9 cellular contexts compared by ENCODE assay signal in the genomic region with DNA sequence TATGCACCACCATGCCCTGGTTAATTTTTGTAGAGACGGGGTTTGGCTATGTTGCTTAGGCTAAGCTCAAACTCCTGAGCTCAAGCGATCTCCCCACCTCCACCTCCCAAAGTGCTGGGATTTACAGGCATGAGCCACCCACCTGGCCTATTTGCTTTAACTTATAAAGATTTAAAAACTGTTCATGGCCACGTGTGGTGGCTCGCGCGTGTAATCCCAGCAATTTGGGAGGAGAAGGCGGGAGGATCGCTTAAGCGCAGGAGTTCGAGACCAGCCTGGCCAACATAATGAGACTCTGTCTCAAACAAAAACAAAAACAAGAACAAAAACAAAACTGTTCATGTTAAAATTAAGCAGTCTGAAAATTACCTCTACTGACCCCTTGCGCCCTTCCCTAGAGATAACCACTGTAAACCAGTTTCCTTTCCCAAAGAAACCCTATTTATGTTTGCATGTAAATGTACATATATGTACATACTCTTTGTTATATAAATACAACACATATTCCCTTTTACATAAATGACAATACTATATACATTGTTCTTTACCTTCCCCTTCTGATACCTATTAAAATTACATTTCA. TPM values are rescaled to one million over a fixed set of nuclear protein-coding genes. Genes with fewer than 3 reads are reported as not detected.
A peak's percentile ranks its signal among the peaks of the same experiment; 100 is the strongest.
DNase-seq lines count a peak whose midpoint lies in the region; ATAC-seq and TF ChIP-seq lines count a peak whose summit lies in the region.
"Had no signal": no experiment of that assay in that cellular context is flagged by ENCODE, and none has a peak within 500 bp of the region (broad histone marks: within the 10 kb centered on the region; RNA-seq: fewer than 3 reads in every experiment).

No MANE protein-coding gene starts in this region.

- peaks cover 19% of the 10 kb centered on the region for H3K4me1 ChIP-seq in PC-9 (replicated peaks; ENCODE audit: insufficient read depth)
- peaks cover 27% of the 10 kb centered on the region for H3K4me1 ChIP-seq in endocrine pancreas (ENCODE audit: control insufficient read depth, insufficient read depth, low read length)
- H3K4me1 ChIP-seq in psoas muscle, result peaks cover 33% of the 10 kb centered on the region

- 89 to 97% (median 93%) methylated on average over 11 of the region's 11 CpGs for WGBS in psoas muscle, 3 donors

- POLR2A ChIA-PET in PC-9 (lab: Charles Lee; ENCODE audit: unreplicated experiment), result no interaction called here

- H4K20me1 ChIP-seq in PC-9 (ENCODE audit: insufficient read depth), result peaks cover 27% of the 10 kb centered on the region

- CTCF ChIA-PET in PC-9 (lab: Charles Lee), result no interaction called here

- DNase-seq in NCI-H82 (lab: John Stamatoyannopoulos, UW) (peak; percentile 7), NCI-H82 treated with DMSO at 0.1 percent for 48 hours (lab: John Stamatoyannopoulos, UW; ENCODE audit: unreplicated experiment) (no peak), PC-9 (no peak), psoas muscle (no peak), NCI-H2029 (lab: John Stamatoyannopoulos, UW) (no peak), NCI-H1092 treated with DMSO at 0.1 percent for 48 hours (lab: John Stamatoyannopoulos, UW) (no peak)

- 0 out of 2 replicates have a peak, but pooled peaks cover 5% of the 10 kb centered on the region for H3F3A ChIP-seq in PC-9 (ENCODE audit: insufficient read depth, low read depth)

- no peaks in the 10 kb centered on the region for H3K27me3 ChIP-seq in PC-9 (ENCODE audit: insufficient read depth, low read depth)
- no peaks in the 10 kb centered on the region for H3K27me3 ChIP-seq in endocrine pancreas (ENCODE audit: control insufficient read depth, insufficient read depth, low read length)
- no peaks in the 10 kb centered on the region for H3K27me3 ChIP-seq in psoas muscle (ENCODE audit: insufficient read depth in 3 of 3, low read length in 2 of 3)

- H3K79me2 ChIP-seq in PC-9 (ENCODE audit: low read depth), result peaks cover 83% of the 10 kb centered on the region

- peak overlapping the region; percentile 88 for H3K9ac ChIP-seq in endocrine pancreas (ENCODE audit: control insufficient read depth, insufficient read depth, low read length)

- intact Hi-C loops in PC-9 (cut with micrococcal nuclease; ENCODE audit: unreplicated experiment), result loop anchor here (5.0 kb wide), 1 partner anchor 35 kb away; the partner anchor contains the start of gene CCDC125
- intact Hi-C loops in psoas muscle (cut with DNase I), result no loop called here

- no TSS peak for BruUV-seq in PC-9 (replicated peaks; lab: Mats Ljungman, UMichigan)

- H3K36me3 ChIP-seq in PC-9 (ENCODE audit: low read depth), result peaks cover 27% of the 10 kb centered on the region
- no peaks in the 10 kb centered on the region for H3K36me3 ChIP-seq in endocrine pancreas (ENCODE audit: control insufficient read depth, insufficient read depth, low read length)
- H3K36me3 ChIP-seq in psoas muscle (ENCODE audit: insufficient read depth in 1 of 2, low read depth in 1 of 2), result peaks cover 5 to 43% of the 10 kb centered on the region in 2 donors

- no peak overlapping the region for H2AFZ ChIP-seq in PC-9

- H3K27ac ChIP-seq in PC-9 (no peak overlapping the region), psoas muscle (peak overlapping the region; percentile 99)

- H3K4me2 ChIP-seq in PC-9, result peak overlapping the region; percentile 79

- H3K4me3 ChIP-seq in PC-9 (peak overlapping the region; percentile 94), endocrine pancreas (ENCODE audit: control insufficient read depth, insufficient read depth, low read length) (peak overlapping the region; percentile 99), psoas muscle (peak overlapping the region; percentile 88)

- no peaks in the 10 kb centered on the region for H3K9me2 ChIP-seq in PC-9 (ENCODE audit: insufficient read depth)

- no peaks in the 10 kb centered on the region for H3K9me3 ChIP-seq in PC-9 (ENCODE audit: insufficient read depth, low read depth)
- no peaks in the 10 kb centered on the region for H3K9me3 ChIP-seq in endocrine pancreas (ENCODE audit: control insufficient read depth, low read length)
- H3K9me3 ChIP-seq in psoas muscle, result no peaks in the 10 kb centered on the region

- ATAC-seq in psoas muscle (no peak), GM21825 (IDR thresholded peaks at IDR 0.05; ENCODE audit: unreplicated experiment) (no peak)

- TF ChIP-seq CTCF in PC-9 (conservative IDR thresholded peaks at IDR 0.05) (no peak), psoas muscle (IDR thresholded peaks at IDR 0.05) (no peak)

RNA-seq across cellular contexts. Expression of gene AK6, which starts 1.5 kb away (rescaled TPM):
- 21.6 and 23.0 TPM in 2 replicates for total RNA-seq in PC-9 (2021)
- total RNA-seq in psoas muscle, result 10 to 100 TPM; 23.5 to 59.9 (median 52.8) TPM
- polyA plus RNA-seq in psoas muscle, result 100 to 1,000 TPM in 1 of 3 donors, 10 to 100 TPM in 2; 70.7 to 116 (median 96.0) TPM

RNA-seq across cellular contexts. Expression of gene TAF9, which starts 1.5 kb away (rescaled TPM):
- 44.4 and 50.8 TPM in 2 replicates for total RNA-seq in PC-9 (2021)
- total RNA-seq in psoas muscle, result 10 to 100 TPM; 38.8 to 61.2 (median 47.4) TPM
- polyA plus RNA-seq in psoas muscle, result 10 to 100 TPM; 53.3 to 92.9 (median 66.6) TPM

RNA-seq across cellular contexts. Expression of gene RAD17, which starts 1.8 kb away (rescaled TPM):
- total RNA-seq in PC-9 (2021), result 21.1 and 22.4 TPM in 2 replicates
- total RNA-seq in psoas muscle, result 10 to 100 TPM; 11.9 to 19.2 (median 13.5) TPM
- 10 to 100 TPM in 1 of 3 donors, 1 to 10 TPM in 2; 6.8 to 15.1 (median 9.6) TPM for polyA plus RNA-seq in psoas muscle

RNA-seq across cellular contexts. Expression of gene CCDC125, which starts 35.2 kb away (rescaled TPM):
- total RNA-seq in PC-9 (2021) (9.1 and 16.6 TPM in 2 replicates), psoas muscle (1 to 10 TPM; 1.7 to 3.6 (median 1.9) TPM)
- 1 to 10 TPM; 1.1 to 2.6 (median 2.6) TPM for polyA plus RNA-seq in psoas muscle

RNA-seq across cellular contexts. Expression of gene MARVELD2, which starts 47.1 kb away (rescaled TPM):
- 16.2 and 21.0 TPM in 2 replicates for total RNA-seq in PC-9 (2021)
- under 1 TPM in 3 of 4 donors, not detected in 1; 0.10 to 0.25 (median 0.19) TPM for total RNA-seq in psoas muscle
- polyA plus RNA-seq in psoas muscle, result under 1 TPM; 0.03 to 0.13 (median 0.09) TPM
- total RNA-seq: A172 had no signal
